Comparison of ENCODE assay signal across 11 cellular contexts in genomic region chr9:1879501-1879900, GRCh38.
A peak's percentile ranks its signal among the peaks of the same experiment; 100 is the strongest.
DNase-seq lines count a peak whose midpoint lies in the region; ATAC-seq and TF ChIP-seq lines count a peak whose summit lies in the region.
"Had no signal": no experiment of that assay in that cellular context is flagged by ENCODE, and none has a peak within 500 bp of the region (broad histone marks: within the 10 kb centered on the region; RNA-seq: fewer than 3 reads in every experiment).

No MANE protein-coding gene starts in this region.

- no peak overlapping the region for H3K4me3 Mint-ChIP-seq in type B pancreatic cell

- no peak overlapping the region for H3K27ac Mint-ChIP-seq in type B pancreatic cell

- WGBS in aorta, 2 donors, result 91 to 92% methylated on average over 4 of the region's 4 CpGs

- no peaks in the 10 kb centered on the region for H3K4me1 Mint-ChIP-seq in type B pancreatic cell (ENCODE audit: unreplicated experiment)

- H3K36me3 Mint-ChIP-seq in type B pancreatic cell, result no peaks in the 10 kb centered on the region

- peak; percentile 27 for ATAC-seq in GM21528 (IDR thresholded peaks at IDR 0.05; ENCODE audit: low FRiP score, unreplicated experiment)
- peak; percentile 43 for ATAC-seq in HG03135 (IDR thresholded peaks at IDR 0.05; ENCODE audit: unreplicated experiment)
- ATAC-seq in stimulated activated naive CD8-positive, alpha-beta T cell treated with anti-CD3 and anti-CD28 coated beads, Interleukin-15, Interleukin-2, amounts not matched to agents 100 U/mL and 50 U/mL, for 24 hours, result peak; percentile 69
- no peak for ATAC-seq in aorta (ENCODE audit: low FRiP score)

- no peaks in the 10 kb centered on the region for H3K4me1 ChIP-seq in aorta (ENCODE audit: control insufficient read depth in 1 of 2, insufficient read depth in 2 of 2, low read length in 2 of 2)
- H3K4me1 ChIP-seq: adrenal gland had no signal

- peaks cover 0 to 2% of the 10 kb centered on the region in 2 donors for H3K27me3 ChIP-seq in aorta (ENCODE audit: control insufficient read depth in 1 of 2, insufficient read depth in 2 of 2, low read length in 1 of 2)
- H3K27me3 ChIP-seq: adrenal gland had no signal

- DNase-seq in stimulated activated CD4-positive, alpha-beta T cell treated with anti-CD3 and anti-CD28 coated beads, Interleukin-2, amount 100 ng/mL, for 24 hours, result peak; percentile 12 to 39
- DNase-seq in stimulated activated CD4-positive, alpha-beta T cell treated with anti-CD3 and anti-CD28 coated beads, Interleukin-4, amount 100 ng/mL, for 1 hour, result no peak
- DNase-seq in stimulated activated naive CD8-positive, alpha-beta T cell treated with anti-CD3 and anti-CD28 coated beads, Interleukin-15, Interleukin-2, amounts not matched to agents 100 U/mL and 50 U/mL, for 24 hours, result peak; percentile 26
- DNase-seq in aorta (no peak), NCI-H146 (lab: John Stamatoyannopoulos, UW) (no peak), type B pancreatic cell (ENCODE audit: extremely low spot score, unreplicated experiment) (no peak)
- DNase-seq: adrenal gland, hypothalamus, NCI-H1694 treated with DMSO at 0.1 percent for 48 hours had no signal

- no peaks in the 10 kb centered on the region for H3K27me3 Mint-ChIP-seq in type B pancreatic cell

- no peak overlapping the region for H3K27ac ChIP-seq in aorta (ENCODE audit: low read depth in 1 of 2, low read length in 2 of 2)
- H3K27ac ChIP-seq: adrenal gland had no signal

- no peaks in the 10 kb centered on the region for H3K36me3 ChIP-seq in aorta (ENCODE audit: control insufficient read depth in 1 of 2, insufficient read depth in 2 of 2, low read length in 1 of 2)
- H3K36me3 ChIP-seq: adrenal gland had no signal

- no peaks in the 10 kb centered on the region for H3K9me3 Mint-ChIP-seq in type B pancreatic cell

- H3K4me3 ChIP-seq in aorta (ENCODE audit: low read length in 2 of 2), result no peak overlapping the region
- H3K4me3 ChIP-seq: adrenal gland had no signal

- H3K9me3 ChIP-seq in aorta (ENCODE audit: control insufficient read depth, low read length), result peaks cover 2% of the 10 kb centered on the region
- H3K9me3 ChIP-seq: adrenal gland had no signal

- intact Hi-C loops in aorta (cut with DNase I), result no loop called here

- TF ChIP-seq CTCF in type B pancreatic cell (conservative IDR thresholded peaks at IDR 0.05), result no peak

Comparison
In these comparisons a context has a peak if more than half of its experiments do, and no peak if none do; other contexts are left out.
1. DNase-seq: peak in stimulated activated CD4-positive, alpha-beta T cell treated with anti-CD3 and anti-CD28 coated beads, Interleukin-2, amount 100 ng/mL, for 24 hours (2 of 2) and stimulated activated naive CD8-positive, alpha-beta T cell treated with anti-CD3 and anti-CD28 coated beads, Interleukin-15, Interleukin-2, amounts not matched to agents 100 U/mL and 50 U/mL, for 24 hours (single experiment); none in stimulated activated CD4-positive, alpha-beta T cell treated with anti-CD3 and anti-CD28 coated beads, Interleukin-4, amount 100 ng/mL, for 1 hour (single experiment), aorta (0 of 2), NCI-H146 (single experiment) and type B pancreatic cell (single experiment).